In the genomic region with DNA sequence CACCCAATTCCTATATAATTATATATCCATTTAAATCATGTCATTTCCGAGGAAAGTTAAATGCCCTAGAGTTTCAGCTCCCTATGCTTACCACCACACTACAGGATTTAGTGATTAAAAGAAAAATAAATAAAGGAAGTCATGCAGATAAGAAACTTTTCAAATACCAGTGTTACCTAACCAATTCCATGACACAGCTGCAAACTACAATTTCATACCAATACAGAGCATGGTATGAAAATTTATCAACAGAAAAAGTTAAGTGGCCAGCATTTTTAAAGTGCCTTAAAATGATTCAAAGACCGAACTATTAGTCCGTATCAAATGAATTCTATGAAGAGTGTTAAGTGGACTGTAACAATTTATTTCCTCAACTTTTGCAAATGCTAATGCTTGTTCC, we compare ENCODE assay signal across 22 cellular contexts. TPM values are rescaled to one million over a fixed set of nuclear protein-coding genes. Genes with fewer than 3 reads are reported as not detected.
A peak's percentile ranks its signal among the peaks of the same experiment; 100 is the strongest.
DNase-seq lines count a peak whose midpoint lies in the region; ATAC-seq, FAIRE-seq and TF ChIP-seq lines count a peak whose summit lies in the region.
"Had no signal": no experiment of that assay in that cellular context is flagged by ENCODE, and none has a peak within 500 bp of the region (broad histone marks: within the 10 kb centered on the region; RNA-seq: fewer than 3 reads in every experiment).

No MANE protein-coding gene starts in this region.

- no peak overlapping the region for H3K9ac ChIP-seq in astrocyte (ENCODE audit: low read length)
- H3K9ac ChIP-seq in endothelial cell of umbilical vein (replicated peaks; ENCODE audit: extremely low read depth, insufficient read depth, low read length): no peak overlapping the region
- H3K9ac ChIP-seq: BLaER1 treated with 17β-estradiol and CSF1 and Interleukin-3, amounts not matched to agents 10 nM and 100 nM had no signal

- intact Hi-C loops in endothelial cell of umbilical vein (cut with micrococcal nuclease): no loop called here
- intact Hi-C loops in A673 (cut with micrococcal nuclease; ENCODE audit: unreplicated experiment): no loop called here

- FAIRE-seq in astrocyte (lab: Jason Lieb, UNC): no peak
- FAIRE-seq in endothelial cell of umbilical vein (lab: Jason Lieb, UNC): no peak
- FAIRE-seq: D721Med, GM12891, GM19239 had no signal

- no peak overlapping the region for H3K27ac Mint-ChIP-seq in astrocyte (ENCODE audit: unreplicated experiment)
- H3K27ac Mint-ChIP-seq in activated naive CD4-positive, alpha-beta T cell treated with anti-CD3 and anti-CD28 coated beads, Interleukin-2, amount 10 ng/mL, durations not matched to agents 7 days and 5 days: no peak overlapping the region
- H3K27ac Mint-ChIP-seq: B cell; CD4-positive, alpha-beta T cell; CD8-positive, alpha-beta T cell had no signal

- H3K4me1 ChIP-seq in astrocyte (ENCODE audit: insufficient read depth, low read length) (no peaks in the 10 kb centered on the region), endothelial cell of umbilical vein (ENCODE audit: control insufficient read depth, extremely low read depth, insufficient read depth, low read length) (no peaks in the 10 kb centered on the region), A673 (ENCODE audit: insufficient read depth, low read length, poor library complexity, severe bottlenecking) (no peaks in the 10 kb centered on the region)
- H3K4me1 ChIP-seq: BLaER1 treated with 17β-estradiol and CSF1 and Interleukin-3, amounts not matched to agents 10 nM and 100 nM had no signal

- H3K27me3 Mint-ChIP-seq in astrocyte (ENCODE audit: low read depth, unreplicated experiment): no peaks in the 10 kb centered on the region
- no peaks in the 10 kb centered on the region for H3K27me3 Mint-ChIP-seq in activated naive CD4-positive, alpha-beta T cell treated with anti-CD3 and anti-CD28 coated beads, Interleukin-2, amount 10 ng/mL, durations not matched to agents 7 days and 5 days
- H3K27me3 Mint-ChIP-seq: B cell; CD4-positive, alpha-beta T cell had no signal

- no peak for ATAC-seq in HG02981 (IDR thresholded peaks at IDR 0.05; ENCODE audit: unreplicated experiment)
- ATAC-seq: CD8-positive, alpha-beta T cell had no signal

- H3K9me3 ChIP-seq in astrocyte (ENCODE audit: insufficient read depth, low read depth, low read length): no peaks in the 10 kb centered on the region
- no peaks in the 10 kb centered on the region for H3K9me3 ChIP-seq in endothelial cell of umbilical vein (replicated peaks; ENCODE audit: control insufficient read depth, insufficient read depth, low read length)
- no peaks in the 10 kb centered on the region for H3K9me3 ChIP-seq in A673 (ENCODE audit: low read depth, low read length, poor library complexity, severe bottlenecking)
- H3K9me3 ChIP-seq: BLaER1 treated with 17β-estradiol and CSF1 and Interleukin-3, amounts not matched to agents 10 nM and 100 nM; Caco-2 had no signal

- no peak overlapping the region for H3K4me2 ChIP-seq in astrocyte (ENCODE audit: low read length)
- H3K4me2 ChIP-seq in endothelial cell of umbilical vein (ENCODE audit: insufficient read depth, low read length): no peak overlapping the region
- H3K4me2 ChIP-seq: BLaER1 treated with 17β-estradiol and CSF1 and Interleukin-3, amounts not matched to agents 10 nM and 100 nM had no signal

- POLR2A ChIA-PET in endothelial cell of umbilical vein (lab: Charles Lee): no interaction called here
- POLR2A ChIA-PET in A673 (lab: Charles Lee; ENCODE audit: low non-redundant PET): no interaction called here

- peaks cover 11% of the 10 kb centered on the region for H3K36me3 Mint-ChIP-seq in astrocyte (ENCODE audit: low read depth, unreplicated experiment)
- H3K36me3 Mint-ChIP-seq in activated naive CD4-positive, alpha-beta T cell treated with anti-CD3 and anti-CD28 coated beads, Interleukin-2, amount 10 ng/mL, durations not matched to agents 7 days and 5 days: peaks cover 31% of the 10 kb centered on the region

- H3K9me1 ChIP-seq in endothelial cell of umbilical vein (replicated peaks; ENCODE audit: control insufficient read depth, extremely low read depth, insufficient read depth, low read length): no peaks in the 10 kb centered on the region

- dilution Hi-C loops in endothelial cell of umbilical vein (cut with MboI; ENCODE audit: extremely low pct_ligation_motif_present, low sequenced_read_pairs): no loop called here

- H3K27me3 ChIP-seq in astrocyte (ENCODE audit: insufficient read depth, low read length) (no peaks in the 10 kb centered on the region), endothelial cell of umbilical vein (ENCODE audit: control insufficient read depth in 2 of 2, insufficient read depth in 2 of 2, low read length in 2 of 2) (no peaks in the 10 kb centered on the region), A673 (replicated peaks; ENCODE audit: insufficient read depth, low read depth, low read length, poor library complexity) (no peaks in the 10 kb centered on the region)
- H3K27me3 ChIP-seq: BLaER1 treated with 17β-estradiol and CSF1 and Interleukin-3, amounts not matched to agents 10 nM and 100 nM had no signal

- H3K4me3 ChIP-seq in astrocyte (ENCODE audit: insufficient read depth, low read depth, low read length): no peak overlapping the region
- no peak overlapping the region for H3K4me3 ChIP-seq in endothelial cell of umbilical vein (replicated peaks in 1 of 3; ENCODE audit: insufficient read depth in 1 of 3, low read depth in 1 of 3, low read length in 3 of 3)
- no peak overlapping the region for H3K4me3 ChIP-seq in fibroblast of villous mesenchyme (ENCODE audit: low read depth, low read length)
- H3K4me3 ChIP-seq in A673 (ENCODE audit: low read depth, low read length, poor library complexity, severe bottlenecking): no peak overlapping the region
- H3K4me3 ChIP-seq: BLaER1 treated with 17β-estradiol and CSF1 and Interleukin-3, amounts not matched to agents 10 nM and 100 nM had no signal

- H3K9me3 Mint-ChIP-seq in astrocyte (ENCODE audit: unreplicated experiment): no peaks in the 10 kb centered on the region
- H3K9me3 Mint-ChIP-seq in activated naive CD4-positive, alpha-beta T cell treated with anti-CD3 and anti-CD28 coated beads, Interleukin-2, amount 10 ng/mL, durations not matched to agents 7 days and 5 days: no peaks in the 10 kb centered on the region
- H3K9me3 Mint-ChIP-seq: CD4-positive, alpha-beta T cell; CD8-positive, alpha-beta T cell had no signal

- H3K4me1 Mint-ChIP-seq in astrocyte (ENCODE audit: low read depth, unreplicated experiment): no peaks in the 10 kb centered on the region
- no peaks in the 10 kb centered on the region for H3K4me1 Mint-ChIP-seq in activated naive CD4-positive, alpha-beta T cell treated with anti-CD3 and anti-CD28 coated beads, Interleukin-2, amount 10 ng/mL, durations not matched to agents 7 days and 5 days
- H3K4me1 Mint-ChIP-seq: B cell had no signal

- H4K20me1 ChIP-seq in astrocyte (ENCODE audit: insufficient read depth, low read length) (no peaks in the 10 kb centered on the region), endothelial cell of umbilical vein (replicated peaks; ENCODE audit: control insufficient read depth, extremely low read depth, insufficient read depth, low read length) (no peaks in the 10 kb centered on the region)
- H4K20me1 ChIP-seq: BLaER1 treated with 17β-estradiol and CSF1 and Interleukin-3, amounts not matched to agents 10 nM and 100 nM had no signal

- DNase-seq in astrocyte (ENCODE audit: low read depth) (peak; percentile 44), endothelial cell of umbilical vein (ENCODE audit: low read depth, low spot score) (peak; percentile 24), fibroblast of villous mesenchyme (ENCODE audit: low read depth) (peak; percentile 12), non-pigmented ciliary epithelial cell (ENCODE audit: low read depth) (peak; percentile 14), A673 (ENCODE audit: low spot score) (no peak), RPMI8226 (no peak)
- DNase-seq in activated naive CD4-positive, alpha-beta T cell treated with anti-CD3 and anti-CD28 coated beads, Interleukin-2, amount 10 ng/mL, durations not matched to agents 7 days and 5 days: no peak
- DNase-seq: 8988T; AML-193; Caco-2; Calu3; CD4-positive, alpha-beta T cell; CD8-positive, alpha-beta T cell; DMS79 treated with DMSO at 0.1 percent for 48 hours; GF-D8 had no signal

- BruUV-seq in endothelial cell of umbilical vein (replicated peaks; lab: Mats Ljungman, UMichigan): no TSS peak
- no TSS peak for BruUV-seq in A673 (replicated peaks; lab: Mats Ljungman, UMichigan)

- TF ChIP-seq CTCF in astrocyte (IDR thresholded peaks at IDR 0.05; ENCODE audit: insufficient read depth, low read depth, low read length) (no peak), endothelial cell of umbilical vein (IDR thresholded peaks at IDR 0.05; ENCODE audit: extremely low read depth in 1 of 2, insufficient read depth in 1 of 2, low read depth in 1 of 2, low read length in 2 of 2) (no peak), fibroblast of villous mesenchyme (IDR thresholded peaks at IDR 0.05; ENCODE audit: insufficient read depth, low read depth, low read length) (no peak), A673 (conservative IDR thresholded peaks at IDR 0.05; ENCODE audit: low read depth, low read length) (no peak)

- peaks cover 9% of the 10 kb centered on the region for H3K36me3 ChIP-seq in astrocyte (ENCODE audit: insufficient read depth, low read length)
- peaks cover 2 to 14% of the 10 kb centered on the region in 2 experiments for H3K36me3 ChIP-seq in endothelial cell of umbilical vein (ENCODE audit: control insufficient read depth in 2 of 2, extremely low read depth in 1 of 2, insufficient read depth in 2 of 2, low read length in 2 of 2)
- H3K36me3 ChIP-seq in A673 (ENCODE audit: insufficient read depth, low read length, poor library complexity, severe bottlenecking): peaks cover 36% of the 10 kb centered on the region

- CTCF ChIA-PET in endothelial cell of umbilical vein (lab: Charles Lee) (interaction anchor here (1.5 to 2.2 kb wide), 3 partner anchors 15 to 224 kb away, joined by 4 to 11 read pairs (median 8); a partner anchor contains a TSS), A673 (lab: Charles Lee) (no interaction called here)
- CTCF ChIA-PET in activated naive CD4-positive, alpha-beta T cell treated with anti-CD3 and anti-CD28 coated beads, Interleukin-2, amount 10 ng/mL, durations not matched to agents 7 days and 5 days (lab: Charles Lee): no interaction called here

- H2AFZ ChIP-seq in astrocyte (ENCODE audit: low read depth, low read length) (no peak overlapping the region), endothelial cell of umbilical vein (ENCODE audit: low read depth, low read length) (no peak overlapping the region)

- no peak for TF ChIP-seq POLR2A in endothelial cell of umbilical vein (IDR thresholded peaks at IDR 0.05; ENCODE audit: low read depth, low read length)

- H3K79me2 ChIP-seq in astrocyte (ENCODE audit: insufficient read depth, low read length) (no peaks in the 10 kb centered on the region), endothelial cell of umbilical vein (ENCODE audit: control insufficient read depth, insufficient read depth, low read length) (no peaks in the 10 kb centered on the region)

- H3K27ac ChIP-seq in astrocyte (ENCODE audit: low read depth, low read length) (no peak overlapping the region), endothelial cell of umbilical vein (ENCODE audit: insufficient read depth, low read depth, low read length) (no peak overlapping the region), A673 (ENCODE audit: low read depth, low read length, poor library complexity, severe bottlenecking) (no peak overlapping the region)
- H3K27ac ChIP-seq: BLaER1 treated with 17β-estradiol and CSF1 and Interleukin-3, amounts not matched to agents 10 nM and 100 nM; C4-2B had no signal

- H3K4me3 Mint-ChIP-seq in astrocyte (ENCODE audit: unreplicated experiment): no peak overlapping the region
- H3K4me3 Mint-ChIP-seq in activated naive CD4-positive, alpha-beta T cell treated with anti-CD3 and anti-CD28 coated beads, Interleukin-2, amount 10 ng/mL, durations not matched to agents 7 days and 5 days: no peak overlapping the region
- H3K4me3 Mint-ChIP-seq: B cell; CD4-positive, alpha-beta T cell; CD8-positive, alpha-beta T cell had no signal

RNA-seq across cellular contexts. Expression of a gene that starts 35.9 kb away (rescaled TPM):
- total RNA-seq in astrocyte: 15.5 and 19.0 TPM in 2 replicates
- 15.0 and 18.8 TPM in 2 replicates for total RNA-seq in endothelial cell of umbilical vein
- polyA plus RNA-seq in endothelial cell of umbilical vein: 6.3 and 6.6 TPM in 2 replicates
- 6.8 and 8.4 TPM in 2 replicates for polyA plus RNA-seq in endothelial cell of umbilical vein (2011; cell fraction: cytosol; rRNA removed)
- polyA plus RNA-seq in endothelial cell of umbilical vein (2011; cell fraction: nucleus; rRNA removed): 16.9 and 20.9 TPM in 2 replicates
- polyA plus RNA-seq in endothelial cell of umbilical vein (2012): 6.6 and 8.4 TPM in 2 replicates
- polyA minus RNA-seq in endothelial cell of umbilical vein: 43.9 TPM in 2 replicates
- 19.8 TPM for polyA minus RNA-seq in endothelial cell of umbilical vein (2011; cell fraction: cytosol; rRNA and poly(A)+ RNA removed)
- polyA minus RNA-seq in endothelial cell of umbilical vein (2011; cell fraction: nucleus; rRNA and poly(A)+ RNA removed): 40.2 and 40.3 TPM in 2 replicates
- 17.1 and 24.2 TPM in 2 replicates for total RNA-seq in fibroblast of villous mesenchyme
- 25.5 and 25.7 TPM in 2 replicates for total RNA-seq in A673 (2021)

Comparison
In these comparisons a context has a peak if more than half of its experiments do, and no peak if none do; other contexts are left out.
1. DNase-seq: peak in astrocyte (single experiment), endothelial cell of umbilical vein (single experiment), fibroblast of villous mesenchyme (single experiment) and non-pigmented ciliary epithelial cell (single experiment); none in A673 (single experiment), RPMI8226 (single experiment) and activated naive CD4-positive, alpha-beta T cell treated with anti-CD3 and anti-CD28 coated beads, Interleukin-2, amount 10 ng/mL, durations not matched to agents 7 days and 5 days (single experiment).